ENCODE assay signal across 9 cellular contexts in genomic region chr2:191231995-191232394, GRCh38. TPM values are rescaled to one million over a fixed set of nuclear protein-coding genes. Genes with fewer than 3 reads are reported as not detected.
A peak's percentile ranks its signal among the peaks of the same experiment; 100 is the strongest.
DNase-seq lines count a peak whose midpoint lies in the region; ATAC-seq and TF ChIP-seq lines count a peak whose summit lies in the region.
"Had no signal": no experiment of that assay in that cellular context is flagged by ENCODE, and none has a peak within 500 bp of the region (broad histone marks: within the 10 kb centered on the region; RNA-seq: fewer than 3 reads in every experiment).

No MANE protein-coding gene starts in this region.

- H4K20me1 ChIP-seq in PC-3 (ENCODE audit: low read length) = no peaks in the 10 kb centered on the region

- TF ChIP-seq CTCF in GM10266 (IDR thresholded peaks at IDR 0.05; ENCODE audit: control insufficient read depth, insufficient read depth, low read depth, missing control alignments) = peak; percentile 17
- peak; percentile 54 for TF ChIP-seq CTCF in PC-3 (conservative IDR thresholded peaks at IDR 0.05; ENCODE audit: low read depth, low read length)
- peak; percentile 59 for TF ChIP-seq CTCF in epithelial cell of proximal tubule (conservative IDR thresholded peaks at IDR 0.05; ENCODE audit: low read depth, low read length)
- TF ChIP-seq CTCF in ovary (IDR thresholded peaks at IDR 0.05) = peak; percentile 7 to 62 (median 40)

- H3K27me3 ChIP-seq in PC-3 (ENCODE audit: low read length) (no peaks in the 10 kb centered on the region), ovary (no peaks in the 10 kb centered on the region)

- WGBS in ovary, 3 donors = 5 to 17% (median 12%) methylated on average over 2 of the region's 2 CpGs

- H3K4me3 ChIP-seq in PC-3 (ENCODE audit: low read length) = no peak overlapping the region
- H3K4me3 ChIP-seq in epithelial cell of proximal tubule (ENCODE audit: low read depth, low read length) = no peak overlapping the region
- no peak overlapping the region for H3K4me3 ChIP-seq in ovary

- CTCF ChIA-PET in PC-3 (lab: Charles Lee) = no interaction called here

- TF ChIP-seq EP300 in ovary (IDR thresholded peaks at IDR 0.05) = no peak

- H3K4me1 ChIP-seq in PC-3 (ENCODE audit: insufficient read depth, low read length) (peaks cover 9% of the 10 kb centered on the region), ovary (ENCODE audit: insufficient read depth) (peaks cover 2% of the 10 kb centered on the region)

- POLR2A ChIA-PET in PC-3 (lab: Charles Lee; ENCODE audit: unreplicated experiment) = no interaction called here

- no peak overlapping the region for H2AFZ ChIP-seq in PC-3 (ENCODE audit: low read length)

- intact Hi-C loops in PC-3 (cut with micrococcal nuclease) (loop anchor here (5.0 kb wide), 1 partner anchor 270 kb away; no protein-coding TSS in a partner anchor), ovary (cut with DNase I) (loop anchor here in 2 of 4 donors (2.0 to 5.0 kb wide), 2 partner anchors 269 to 270 kb away; no protein-coding TSS in a partner anchor)

- H3K4me2 ChIP-seq in PC-3 (ENCODE audit: low read length) = no peak overlapping the region

- no peaks in the 10 kb centered on the region for H3F3A ChIP-seq in PC-3 (ENCODE audit: low read length, unreplicated experiment)

- TF ChIP-seq POLR2A in ovary (IDR thresholded peaks at IDR 0.05) (no peak), erythroblast (IDR thresholded peaks at IDR 0.05; ENCODE audit: low read length) (no peak)

- H3K9me3 ChIP-seq in PC-3 (ENCODE audit: low read length) = no peaks in the 10 kb centered on the region
- H3K9me3 ChIP-seq in ovary = no peaks in the 10 kb centered on the region

- H3K9me2 ChIP-seq in PC-3 (replicated peaks; ENCODE audit: low read length) = no peaks in the 10 kb centered on the region

- H3K27ac ChIP-seq in PC-3 (ENCODE audit: low read length) (no peak overlapping the region), ovary (no peak overlapping the region)

- no peaks in the 10 kb centered on the region for H3K79me2 ChIP-seq in PC-3 (ENCODE audit: low read length)

- BruUV-seq in PC-3 (replicated peaks; lab: Mats Ljungman, UMichigan) = no TSS peak

- H3K36me3 ChIP-seq in PC-3 (ENCODE audit: low read depth, low read length) (no peaks in the 10 kb centered on the region), ovary (no peaks in the 10 kb centered on the region)

- H3K9ac ChIP-seq in PC-3 (ENCODE audit: low read length) = no peak overlapping the region

- ATAC-seq in PC-3 = no peak
- no peak for ATAC-seq in HG02970 (IDR thresholded peaks at IDR 0.05; ENCODE audit: low FRiP score, unreplicated experiment)
- ATAC-seq: stimulated activated effector memory CD8-positive, alpha-beta T cell treated with anti-CD3 and anti-CD28 coated beads, Interleukin-12 subunit alpha, Interleukin-12 subunit beta, amount 100 ng/mL, for 72 hours had no signal

- DNase-seq in GM10266 (ENCODE audit: extremely low spot score) (no peak), PC-3 (no peak), epithelial cell of proximal tubule (ENCODE audit: low read depth) (no peak), ovary (no peak), AG20443 (ENCODE audit: low spot score) (no peak), erythroblast (lab: John Stamatoyannopoulos, UW) (no peak)
- no peak for DNase-seq in activated CD4-positive, alpha-beta T cell treated with anti-CD3 and anti-CD28 coated beads for 1 hour

RNA-seq across cellular contexts. Expression of gene MYO1B, which starts 13.2 kb away (rescaled TPM):
- 88.0 and 93.0 TPM in 2 replicates for total RNA-seq in PC-3 (2014; rRNA removed)
- total RNA-seq in epithelial cell of proximal tubule = 66.5 and 69.6 TPM in 2 replicates
- 10 to 100 TPM; 17.6 to 34.7 (median 27.3) TPM for total RNA-seq in ovary
- polyA plus RNA-seq in ovary = 10 to 100 TPM; 15.8 to 32.1 TPM
